In the genomic region with DNA sequence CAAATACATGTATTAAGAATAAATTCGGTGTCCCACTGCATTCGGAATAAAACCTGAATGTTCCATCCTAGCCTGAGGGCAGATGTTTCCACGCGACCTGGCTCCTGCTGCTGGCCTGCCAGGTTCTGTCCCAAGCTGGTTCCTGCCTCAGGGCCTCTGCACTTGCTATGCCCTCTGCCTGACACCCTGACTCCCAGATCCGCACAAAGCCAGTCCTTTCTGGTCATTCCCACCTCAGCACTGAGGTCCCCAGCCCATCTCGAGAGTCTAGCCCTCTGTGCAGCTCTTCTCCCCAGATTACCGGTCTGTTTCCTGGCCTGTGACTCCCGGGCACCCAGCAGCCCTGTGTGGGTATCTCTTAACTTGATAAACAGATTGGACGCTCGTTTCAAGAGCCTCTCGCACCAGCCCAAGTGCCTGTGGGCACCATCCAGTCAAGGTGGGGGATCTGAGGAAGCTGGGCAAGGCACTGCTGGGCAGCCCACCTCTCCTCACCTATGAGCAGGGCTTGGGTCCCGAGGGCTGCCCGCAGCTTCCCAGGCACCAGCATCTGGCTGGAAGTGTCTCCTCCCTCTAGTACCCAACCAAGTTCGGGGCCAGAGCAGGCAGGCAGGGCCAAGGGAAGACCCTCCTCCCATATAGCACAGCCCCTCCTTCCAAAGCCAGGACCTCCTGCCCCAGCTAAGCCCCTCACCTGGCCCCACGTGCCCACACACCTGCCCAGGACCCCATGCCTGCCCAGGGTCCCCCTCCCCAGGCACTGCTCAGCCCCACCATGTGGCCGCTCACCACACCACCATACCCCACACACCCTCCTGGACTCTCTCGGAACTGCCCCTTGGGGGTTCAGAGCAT, we compare ENCODE assay signal across 15 cellular contexts.
DNase-seq lines count a peak whose midpoint lies in the region; ATAC-seq and TF ChIP-seq lines count a peak whose summit lies in the region.
"Had no signal": no experiment of that assay in that cellular context is flagged by ENCODE, and none has a peak within 500 bp of the region (broad histone marks: within the 10 kb centered on the region; RNA-seq: fewer than 3 reads in every experiment).

No MANE protein-coding gene starts in this region.

- H2AK5ac ChIP-seq in H9 (ENCODE audit: insufficient read length, low read length), result no peak overlapping the region

- no peak for ATAC-seq in GM21737 (IDR thresholded peaks at IDR 0.05; ENCODE audit: unreplicated experiment)
- ATAC-seq in HG02884 (IDR thresholded peaks at IDR 0.05; ENCODE audit: unreplicated experiment), result no peak
- no peak for ATAC-seq in GM19397 (IDR thresholded peaks at IDR 0.05; ENCODE audit: unreplicated experiment)

- H3K27me3 ChIP-seq in H9 (ENCODE audit: insufficient read depth, low read length) (no peaks in the 10 kb centered on the region), dorsolateral prefrontal cortex (no peaks in the 10 kb centered on the region), neural cell (ENCODE audit: insufficient read depth, low read depth, low read length) (no peaks in the 10 kb centered on the region)

- H3T11ph ChIP-seq in H9 (ENCODE audit: low read length), result no peak overlapping the region

- H4K20me1 ChIP-seq in H9 (ENCODE audit: control insufficient read depth, insufficient read depth, insufficient read length), result peaks cover 4% of the 10 kb centered on the region
- no peaks in the 10 kb centered on the region for H4K20me1 ChIP-seq in neural cell (ENCODE audit: insufficient read depth)

- no peaks in the 10 kb centered on the region for H3K23me2 ChIP-seq in H9 (ENCODE audit: insufficient read length, low read depth, low read length, poor library complexity, severe bottlenecking)

- no peak overlapping the region for H3K14ac ChIP-seq in H9 (ENCODE audit: insufficient read depth, low read length)

- H3K36me3 Mint-ChIP-seq in CD14-positive monocyte (peaks cover 24 to 37% of the 10 kb centered on the region in 2 donors), H9 (ENCODE audit: insufficient read depth in 1 of 3, low read depth in 3 of 3) (peaks cover 7 to 42% (median 24%) of the 10 kb centered on the region in 3 experiments; a peak in 6 of 7 replicates)
- peaks cover 8% of the 10 kb centered on the region for H3K36me3 Mint-ChIP-seq in activated CD4-positive, alpha-beta memory T cell treated with anti-CD3 and anti-CD28 coated beads for 36 hours

- intact Hi-C loops in CD14-positive monocyte (cut with micrococcal nuclease), result loop anchor here in 1 of 2 donors (5.0 kb wide), 1 partner anchor 37 kb away; no protein-coding TSS in a partner anchor
- intact Hi-C loops in dorsolateral prefrontal cortex (cut with DNase I), result no loop called here
- intact Hi-C loops in activated CD4-positive, alpha-beta memory T cell treated with anti-CD3 and anti-CD28 coated beads for 36 hours (cut with micrococcal nuclease), result no loop called here

- H2BK15ac ChIP-seq in H9 (ENCODE audit: low read depth, low read length), result no peak overlapping the region

- H2BK5ac ChIP-seq in H9 (ENCODE audit: insufficient read length, low read length), result no peak overlapping the region

- CTCF ChIA-PET in activated CD4-positive, alpha-beta memory T cell treated with anti-CD3 and anti-CD28 coated beads for 36 hours (lab: Charles Lee), result no interaction called here

- no peaks in the 10 kb centered on the region for H3K36me3 ChIP-seq in neural cell (ENCODE audit: insufficient read depth, low read length)

- no peak for DNase-seq in CD14-positive monocyte (ENCODE audit: low spot score)
- no peak for DNase-seq in H9
- DNase-seq in dorsolateral prefrontal cortex, result no peak
- DNase-seq in activated CD4-positive, alpha-beta memory T cell treated with anti-CD3 and anti-CD28 coated beads for 36 hours, result no peak
- DNase-seq: activated CD8-positive, alpha-beta memory T cell treated with anti-CD3 and anti-CD28 coated beads for 24 hours; GOT3; NCI-H1930; NCI-H510A treated with DMSO at 0.1 percent for 48 hours; OCI-M1; stimulated activated CD4-positive, alpha-beta T cell treated with anti-CD3 and anti-CD28 coated beads, Interleukin-15, amount 100 ng/mL, for 24 hours had no signal

- no peak overlapping the region for H3K4me2 ChIP-seq in H9 (ENCODE audit: insufficient read depth, insufficient read length, low read length)
- H3K4me2 ChIP-seq in neural cell (ENCODE audit: low read length), result no peak overlapping the region

- no peak overlapping the region for H2AFZ ChIP-seq in H9 (ENCODE audit: low read length)
- no peak overlapping the region for H2AFZ ChIP-seq in neural cell (ENCODE audit: low read depth, low read length)

- H3F3A ChIP-seq in neural cell (ENCODE audit: insufficient read depth, low read length, poor library complexity, severe bottlenecking), result peaks cover 13% of the 10 kb centered on the region

- peak overlapping the region in 5 of 7 donors; percentile 5 to 85 (median 59) for H3K27ac Mint-ChIP-seq in CD14-positive monocyte
- H3K27ac Mint-ChIP-seq in H9, result peak overlapping the region; percentile 6 to 63 (median 11); a peak in 3 of 7 replicates
- no peak overlapping the region for H3K27ac Mint-ChIP-seq in activated CD4-positive, alpha-beta memory T cell treated with anti-CD3 and anti-CD28 coated beads for 36 hours

- H3K27ac ChIP-seq in H9 (ENCODE audit: insufficient read length, low read depth, low read length), result no peak overlapping the region
- peak overlapping the region in 33 of 59 donors; percentile 6 to 68 (median 40) for H3K27ac ChIP-seq in dorsolateral prefrontal cortex
- peak overlapping the region; percentile 64 for H3K27ac ChIP-seq in neural cell (ENCODE audit: low read length)

- no peaks in the 10 kb centered on the region for H3K79me2 ChIP-seq in H9 (ENCODE audit: insufficient read depth, low read length)
- H3K79me2 ChIP-seq in neural cell (replicated peaks; ENCODE audit: insufficient read depth, low read length), result no peaks in the 10 kb centered on the region

- H3K4me3 ChIP-seq in dorsolateral prefrontal cortex, result no peak overlapping the region
- no peak overlapping the region for H3K4me3 ChIP-seq in neural cell (ENCODE audit: low read length)

- no peak overlapping the region for H3K56ac ChIP-seq in H9 (ENCODE audit: insufficient read length, low read depth, low read length)

- H4K8ac ChIP-seq in H9 (replicated peaks; ENCODE audit: insufficient read length, low read depth, low read length), result no peak overlapping the region

- POLR2A ChIA-PET in activated CD4-positive, alpha-beta memory T cell treated with anti-CD3 and anti-CD28 coated beads for 36 hours (lab: Charles Lee), result no interaction called here

- peaks cover 4% of the 10 kb centered on the region for H3K79me1 ChIP-seq in H9 (ENCODE audit: insufficient read depth, low read depth, low read length, poor library complexity, severe bottlenecking)

- no peak for TF ChIP-seq EP300 in neural cell (conservative IDR thresholded peaks at IDR 0.05; ENCODE audit: poor library complexity, severe bottlenecking)

- no peak overlapping the region for H3K23ac ChIP-seq in H9 (ENCODE audit: insufficient read length, low read depth, low read length)

- H3K9ac ChIP-seq in H9 (ENCODE audit: extremely low read depth, insufficient read length, low read length) (no peak overlapping the region), neural cell (ENCODE audit: low read length) (peak overlapping the region; percentile 46)

- no peak overlapping the region for H2BK20ac ChIP-seq in H9 (ENCODE audit: low read depth, low read length, poor library complexity, severe bottlenecking)

- no peak overlapping the region for H3K18ac ChIP-seq in H9 (ENCODE audit: insufficient read length, low read depth, low read length)

- peaks cover 21% of the 10 kb centered on the region for H3K4me1 Mint-ChIP-seq in CD14-positive monocyte
- peaks cover 28 to 33% of the 10 kb centered on the region in 2 experiments for H3K4me1 Mint-ChIP-seq in H9
- no peaks in the 10 kb centered on the region for H3K4me1 Mint-ChIP-seq in activated CD4-positive, alpha-beta memory T cell treated with anti-CD3 and anti-CD28 coated beads for 36 hours (ENCODE audit: low read depth)

- H3K4me3 Mint-ChIP-seq in CD14-positive monocyte, result no peak overlapping the region
- H3K4me3 Mint-ChIP-seq in H9, result peak overlapping the region; percentile 15 to 19; a peak in 1 of 5 replicates
- no peak overlapping the region for H3K4me3 Mint-ChIP-seq in activated CD4-positive, alpha-beta memory T cell treated with anti-CD3 and anti-CD28 coated beads for 36 hours
- H3K4me3 Mint-ChIP-seq: B cell had no signal

- H3K27me3 Mint-ChIP-seq in CD14-positive monocyte (ENCODE audit: low read depth in 3 of 3), result peaks cover 0 to 9% (median 0%) of the 10 kb centered on the region in 3 donors
- H3K27me3 Mint-ChIP-seq in H9 (ENCODE audit: low read depth), result peaks cover 1% of the 10 kb centered on the region
- H3K27me3 Mint-ChIP-seq in activated CD4-positive, alpha-beta memory T cell treated with anti-CD3 and anti-CD28 coated beads for 36 hours, result no peaks in the 10 kb centered on the region
- H3K27me3 Mint-ChIP-seq: B cell had no signal

- no peaks in the 10 kb centered on the region for H3K9me2 ChIP-seq in neural cell (ENCODE audit: insufficient read depth, low read length)

- H2BK12ac ChIP-seq in H9 (ENCODE audit: insufficient read length, low read depth, low read length), result no peak overlapping the region

- H3K9me3 Mint-ChIP-seq in CD14-positive monocyte (no peaks in the 10 kb centered on the region), H9 (no peaks in the 10 kb centered on the region)
- H3K9me3 Mint-ChIP-seq in activated CD4-positive, alpha-beta memory T cell treated with anti-CD3 and anti-CD28 coated beads for 36 hours, result peaks cover 5% of the 10 kb centered on the region

- TF ChIP-seq CTCF in CD14-positive monocyte (IDR thresholded peaks at IDR 0.05) (no peak), H9 (conservative IDR thresholded peaks at IDR 0.05) (0 out of 3 replicates have a peak, but pooled peaks have one; percentile 11), dorsolateral prefrontal cortex (IDR thresholded peaks at IDR 0.05 in 54 of 56, conservative IDR thresholded peaks at IDR 0.05 in 2 of 56; ENCODE audit: low read depth in 1 of 56, partially characterized antibody in 56 of 56) (no peak), neural cell (IDR thresholded peaks at IDR 0.05; ENCODE audit: poor library complexity, severe bottlenecking) (no peak)

- WGBS in H9 (ENCODE audit: extremely low coverage, insufficient read length, low lambda C conversion rate), result no CpG with 5 or more reads among the region's 17 CpGs

- H3K4ac ChIP-seq in H9 (ENCODE audit: low read depth, low read length), result no peak overlapping the region

- no peak for TF ChIP-seq RAD21 in neural cell (conservative IDR thresholded peaks at IDR 0.05)

- H4K91ac ChIP-seq in H9 (ENCODE audit: insufficient read length, low read depth, low read length), result no peak overlapping the region

- no peak overlapping the region for H4K5ac ChIP-seq in H9 (ENCODE audit: insufficient read length, low read depth, low read length)

- H3K9me3 ChIP-seq in H9 (ENCODE audit: control insufficient read depth, low read depth, low read length) (no peaks in the 10 kb centered on the region), neural cell (ENCODE audit: low read length) (no peaks in the 10 kb centered on the region)

- H3K4me1 ChIP-seq in H9 (ENCODE audit: insufficient read depth, low read length), result 0 out of 2 replicates have a peak, but pooled peaks cover 7% of the 10 kb centered on the region

- no peak overlapping the region for H2BK120ac ChIP-seq in H9 (ENCODE audit: low read depth, low read length, poor library complexity, severe bottlenecking)

TF ChIP-seq in neural cell, 6 proteins besides CTCF, POLR2A, EP300 and RAD21:
- TF ChIP-seq MXI1 (conservative IDR thresholded peaks at IDR 0.05; ENCODE audit: poor library complexity, severe bottlenecking), result no peak

Comparison
In these comparisons a context has a peak if more than half of its experiments do, and no peak if none do; other contexts are left out.
1. H3K4me3 Mint-ChIP-seq: peak in H9 (2 of 2); none in CD14-positive monocyte (0 of 2) and activated CD4-positive, alpha-beta memory T cell treated with anti-CD3 and anti-CD28 coated beads for 36 hours (single experiment).